In genomic region chr13:50745542-50745941, GRCh38 we compare ENCODE assay signal across 1 cellular context.
TF ChIP-seq lines count a peak whose summit lies in the region.

No MANE protein-coding gene starts in this region.

TF ChIP-seq in SK-N-SH, 30 proteins besides CTCF, POLR2A, EP300 and RAD21 (continued from another document):
- TF ChIP-seq RFX5 (IDR thresholded peaks at IDR 0.05; ENCODE audit: low read length) (no peak), TAF1 (IDR thresholded peaks at IDR 0.05; ENCODE audit: borderline replicate concordance, low read depth, low read length) (no peak), SMC3 (IDR thresholded peaks at IDR 0.05; ENCODE audit: low read depth, low read length) (no peak), USF2 (IDR thresholded peaks at IDR 0.05; ENCODE audit: borderline replicate concordance, low read depth, low read length) (no peak), POLR2AphosphoS5 (IDR thresholded peaks at IDR 0.05; ENCODE audit: low read depth, low read length) (no peak), JUND (IDR thresholded peaks at IDR 0.05) (no peak), NFIC (IDR thresholded peaks at IDR 0.05; ENCODE audit: borderline replicate concordance) (no peak), REST (IDR thresholded peaks at IDR 0.05; ENCODE audit: low read depth, low read length) (no peak), MXI1 (IDR thresholded peaks at IDR 0.05; ENCODE audit: low read depth, low read length) (no peak), YY1 (IDR thresholded peaks at IDR 0.05; ENCODE audit: low read depth) (no peak), FOXJ3 (CRISPR knock-in tag; IDR thresholded peaks at IDR 0.05) (no peak)
